Comparison of ENCODE assay signal across 1 cellular context in the genomic region with DNA sequence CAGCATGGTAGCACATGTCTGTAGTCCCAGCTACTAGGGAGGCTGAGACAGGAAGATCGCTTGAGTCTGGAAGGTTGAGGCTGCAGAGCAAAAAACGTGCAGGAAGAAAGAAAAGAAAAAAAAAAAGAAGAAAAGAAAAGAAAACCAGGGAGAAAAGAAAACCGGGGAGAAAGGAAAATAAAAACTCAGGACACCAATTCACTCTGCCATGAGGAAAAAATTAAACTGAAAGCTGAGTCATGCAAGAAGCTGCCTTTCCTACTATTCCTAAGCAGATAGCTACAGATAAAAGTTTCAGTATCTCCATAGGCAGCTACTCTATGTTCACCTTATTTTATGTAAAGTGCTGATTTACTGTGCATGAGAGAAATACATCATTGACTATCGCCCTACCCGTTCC.
TF ChIP-seq lines count a peak whose summit lies in the region.

No MANE protein-coding gene starts in this region.

TF ChIP-seq in HepG2, 621 proteins besides CTCF, POLR2A, EP300 and RAD21:
- TF ChIP-seq AKAP8 (CRISPR knock-in tag; IDR thresholded peaks at IDR 0.05): no peak
- TF ChIP-seq NFE2L2 (IDR thresholded peaks at IDR 0.05; ENCODE audit: low read length): peak; percentile 34; the same call in 1 of the 2 replicates
